8 cellular contexts compared by ENCODE assay signal in genomic region chr7:82677493-82677892, GRCh38.
A peak's percentile ranks its signal among the peaks of the same experiment; 100 is the strongest.
DNase-seq lines count a peak whose midpoint lies in the region; ATAC-seq and TF ChIP-seq lines count a peak whose summit lies in the region.

No MANE protein-coding gene starts in this region.

- H3K4me3 Mint-ChIP-seq in activated CD8-positive, alpha-beta T cell treated with anti-CD3 and anti-CD28 coated beads, Interleukin-2, amount 10 ng/mL, durations not matched to agents 7 days and 5 days: peak overlapping the region; percentile 60
- no peak overlapping the region for H3K4me3 Mint-ChIP-seq in glutamatergic neuron (ENCODE audit: unreplicated experiment)

- H3K4me3 ChIP-seq in coronary artery: no peak overlapping the region
- no peak overlapping the region for H3K4me3 ChIP-seq in prostate gland

- peaks cover 18% of the 10 kb centered on the region for H3K36me3 Mint-ChIP-seq in activated CD8-positive, alpha-beta T cell treated with anti-CD3 and anti-CD28 coated beads, Interleukin-2, amount 10 ng/mL, durations not matched to agents 7 days and 5 days (ENCODE audit: low read depth)
- H3K36me3 Mint-ChIP-seq in glutamatergic neuron (ENCODE audit: unreplicated experiment): no peaks in the 10 kb centered on the region

- intact Hi-C loops in prostate gland (cut with DNase I): no loop called here

- H3K9me3 Mint-ChIP-seq in activated CD8-positive, alpha-beta T cell treated with anti-CD3 and anti-CD28 coated beads, Interleukin-2, amount 10 ng/mL, durations not matched to agents 7 days and 5 days (ENCODE audit: insufficient read depth): peaks cover 8% of the 10 kb centered on the region
- no peaks in the 10 kb centered on the region for H3K9me3 Mint-ChIP-seq in glutamatergic neuron (ENCODE audit: unreplicated experiment)

- TF ChIP-seq CTCF in coronary artery (IDR thresholded peaks at IDR 0.05) (no peak), prostate gland (IDR thresholded peaks at IDR 0.05) (no peak), glutamatergic neuron (IDR thresholded peaks at IDR 0.05; ENCODE audit: partially characterized antibody, unreplicated experiment) (no peak)

- POLR2A ChIA-PET in activated CD8-positive, alpha-beta T cell treated with anti-CD3 and anti-CD28 coated beads, Interleukin-2, amount 10 ng/mL, durations not matched to agents 7 days and 5 days (lab: Charles Lee): no interaction called here

- peak overlapping the region; percentile 85 for H3K27ac Mint-ChIP-seq in activated CD8-positive, alpha-beta T cell treated with anti-CD3 and anti-CD28 coated beads, Interleukin-2, amount 10 ng/mL, durations not matched to agents 7 days and 5 days
- no peak overlapping the region for H3K27ac Mint-ChIP-seq in glutamatergic neuron (ENCODE audit: unreplicated experiment)

- no peaks in the 10 kb centered on the region for H3K4me1 ChIP-seq in prostate gland (replicated peaks)

- no peaks in the 10 kb centered on the region for H3K27me3 ChIP-seq in prostate gland (replicated peaks; ENCODE audit: insufficient read depth)

- H3K27ac ChIP-seq in coronary artery (no peak overlapping the region), prostate gland (no peak overlapping the region)

- H3K36me3 ChIP-seq in prostate gland: no peaks in the 10 kb centered on the region

- ATAC-seq in HG03135 (IDR thresholded peaks at IDR 0.05; ENCODE audit: unreplicated experiment): peak; percentile 95
- ATAC-seq in activated CD8-positive, alpha-beta T cell treated with anti-CD3 and anti-CD28 coated beads, Interleukin-2, amount 10 ng/mL, durations not matched to agents 7 days and 5 days: peak; percentile 98

- H3K4me1 Mint-ChIP-seq in activated CD8-positive, alpha-beta T cell treated with anti-CD3 and anti-CD28 coated beads, Interleukin-2, amount 10 ng/mL, durations not matched to agents 7 days and 5 days (ENCODE audit: low read depth): peaks cover 34% of the 10 kb centered on the region
- peaks cover 11% of the 10 kb centered on the region for H3K4me1 Mint-ChIP-seq in glutamatergic neuron (ENCODE audit: low read depth, unreplicated experiment)

- DNase-seq in NCI-H146 (lab: John Stamatoyannopoulos, UW) (peak; percentile 9), NCI-H146 treated with DMSO at 0.1 percent for 48 hours (lab: John Stamatoyannopoulos, UW; ENCODE audit: unreplicated experiment) (no peak), myocyte (ENCODE audit: low read depth) (peak; percentile 67), coronary artery (ENCODE audit: low spot score) (no peak), prostate gland (ENCODE audit: low spot score) (no peak), glutamatergic neuron (no peak)
- peak; percentile 84 for DNase-seq in activated CD8-positive, alpha-beta T cell treated with anti-CD3 and anti-CD28 coated beads, Interleukin-2, amount 10 ng/mL, durations not matched to agents 7 days and 5 days

- no peak for TF ChIP-seq POLR2A in prostate gland (IDR thresholded peaks at IDR 0.05)

- 89% methylated on average over 2 of the region's 2 CpGs for WGBS in prostate gland

- CTCF ChIA-PET in activated CD8-positive, alpha-beta T cell treated with anti-CD3 and anti-CD28 coated beads, Interleukin-2, amount 10 ng/mL, durations not matched to agents 7 days and 5 days (lab: Charles Lee): interaction anchor here (1.7 to 1.8 kb wide), 2 partner anchors 8 to 10 kb away, joined by 4 to 6 read pairs; no protein-coding TSS in a partner anchor

- no peaks in the 10 kb centered on the region for H3K27me3 Mint-ChIP-seq in activated CD8-positive, alpha-beta T cell treated with anti-CD3 and anti-CD28 coated beads, Interleukin-2, amount 10 ng/mL, durations not matched to agents 7 days and 5 days (ENCODE audit: low read depth)
- H3K27me3 Mint-ChIP-seq in glutamatergic neuron (ENCODE audit: unreplicated experiment): no peaks in the 10 kb centered on the region

- no peaks in the 10 kb centered on the region for H3K9me3 ChIP-seq in prostate gland

Comparison
In these comparisons a context has a peak if more than half of its experiments do, and no peak if none do; other contexts are left out.
1. DNase-seq: peak in NCI-H146 (single experiment), activated CD8-positive, alpha-beta T cell treated with anti-CD3 and anti-CD28 coated beads, Interleukin-2, amount 10 ng/mL, durations not matched to agents 7 days and 5 days (single experiment) and myocyte (single experiment); none in NCI-H146 treated with DMSO at 0.1 percent for 48 hours (single experiment), coronary artery (single experiment), prostate gland (single experiment) and glutamatergic neuron (single experiment).